Comparison of ENCODE assay signal across 10 cellular contexts in the genomic region with DNA sequence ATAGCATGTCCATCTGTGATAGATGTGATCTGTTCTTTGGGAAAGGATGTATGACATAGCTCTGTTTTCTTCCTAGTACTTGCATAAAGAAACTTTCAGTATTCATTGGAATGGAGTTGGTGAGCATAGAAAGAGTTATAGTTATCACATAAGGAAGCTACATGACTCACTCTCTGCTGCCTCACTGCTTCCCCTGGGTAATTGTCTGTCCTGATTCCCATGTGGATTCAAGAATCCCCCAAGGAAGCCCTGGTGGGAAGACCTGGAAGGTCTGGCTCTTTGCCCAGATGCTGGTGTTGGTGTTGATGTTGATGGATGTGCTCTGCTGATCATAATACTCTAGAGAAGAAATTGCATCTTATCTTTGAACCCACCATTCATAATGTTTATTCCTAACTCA.
DNase-seq lines count a peak whose midpoint lies in the region; ATAC-seq, FAIRE-seq and TF ChIP-seq lines count a peak whose summit lies in the region.
"Had no signal": no experiment of that assay in that cellular context is flagged by ENCODE, and none has a peak within 500 bp of the region (broad histone marks: within the 10 kb centered on the region; RNA-seq: fewer than 3 reads in every experiment).

No MANE protein-coding gene starts in this region.

- H3K4me2 ChIP-seq in K562 (ENCODE audit: insufficient read depth, low read length): no peak overlapping the region

- H3K79me2 ChIP-seq in K562 (ENCODE audit: control insufficient read depth, insufficient read depth, low read length): peaks cover 10% of the 10 kb centered on the region; the same call in 2 of the 3 replicates

- H2AFZ ChIP-seq in K562 (ENCODE audit: low read depth, low read length): no peak overlapping the region

- TF ChIP-seq CTCF in K562 (IDR thresholded peaks at IDR 0.05 in 2 of 3, conservative IDR thresholded peaks at IDR 0.05 in 1 of 3; ENCODE audit: insufficient read depth in 2 of 3, low read depth in 1 of 3, low read length in 3 of 3): no peak

- no peak for FAIRE-seq in K562 (lab: Jason Lieb, UNC)

- H3K36me3 ChIP-seq in MG63 (no peaks in the 10 kb centered on the region), K562 (ENCODE audit: control insufficient read depth, insufficient read depth, low read length) (no peaks in the 10 kb centered on the region)

- intact Hi-C loops in K562 (cut with micrococcal nuclease) (no loop called here), posterior cingulate gyrus (cut with DNase I) (loop anchor here (5.0 kb wide), 1 partner anchor 178 kb away; no protein-coding TSS in a partner anchor)

- CTCF ChIA-PET in K562 (lab: Yijun Ruan, JAX; ENCODE audit: low intra/inter-chr PET ratio): no interaction called here

- no peaks in the 10 kb centered on the region for H3K9me3 ChIP-seq in MG63
- H3K9me3 ChIP-seq in K562 (replicated peaks; ENCODE audit: control insufficient read depth, insufficient read depth, low read depth, low read length): no peaks in the 10 kb centered on the region

- H3K4me3 ChIP-seq in MG63 (no peak overlapping the region), K562 (no peak overlapping the region)
- H3K4me3 ChIP-seq: lung had no signal

- TF ChIP-seq POLR2A in K562 (conservative IDR thresholded peaks at IDR 0.05): no peak

- in situ Hi-C loops in Caki2 (cut with HindIII; ENCODE audit: low pct_unique_long_range_greater_than_20kb, low sequenced_read_pairs): no loop called here
- in situ Hi-C loops in K562 (cut with MboI): no loop called here

- H4K20me1 ChIP-seq in K562 (replicated peaks; ENCODE audit: control insufficient read depth, insufficient read depth, low read length): no peaks in the 10 kb centered on the region; the same call in 1 of the 2 replicates

- ATAC-seq in K562 (no peak), HG03159 (IDR thresholded peaks at IDR 0.05; ENCODE audit: unreplicated experiment) (no peak)

- TF ChIP-seq RAD21 in K562 (CRISPR knock-in tag; conservative IDR thresholded peaks at IDR 0.05 in 1 of 2, IDR thresholded peaks at IDR 0.05 in 1 of 2): no peak

- no TSS peak for BruUV-seq in K562 (replicated peaks; lab: Mats Ljungman, UMichigan)

- POLR2A ChIA-PET in K562 (lab: Yijun Ruan, JAX): interaction anchor here (1.4 kb wide), 1 partner anchor 60 kb away, joined by 3 read pairs; no protein-coding TSS in a partner anchor

- H3K27ac ChIP-seq in K562 (ENCODE audit: extremely low read depth, low read depth, low read length): no peak overlapping the region

- DNase-seq in Caki2 (ENCODE audit: low read depth) (peak; percentile 34), MG63 (peak; percentile 47), K562 (ENCODE audit: extremely low read depth in 1 of 4, low spot score in 3 of 4) (no peak), lung microvascular endothelial cell (ENCODE audit: low read depth in 2 of 2) (peak; percentile 65 to 100), germinal center (ENCODE audit: low spot score) (no peak), NCI-H510A (lab: John Stamatoyannopoulos, UW) (no peak), posterior cingulate gyrus (no peak)
- DNase-seq: stimulated activated CD4-positive, alpha-beta T cell treated with anti-CD3 and anti-CD28 coated beads, Interleukin-15, amount 100 ng/mL, for 24 hours had no signal

- H3K9ac ChIP-seq in K562 (ENCODE audit: insufficient read depth in 1 of 2, low read depth in 2 of 2, low read length in 2 of 2): no peak overlapping the region

- H3K27me3 ChIP-seq in MG63 (no peaks in the 10 kb centered on the region), K562 (ENCODE audit: control insufficient read depth in 2 of 2, insufficient read depth in 2 of 2, low read length in 2 of 2) (no peaks in the 10 kb centered on the region)

- H3K4me1 ChIP-seq in K562 (replicated peaks in 1 of 2; ENCODE audit: control insufficient read depth in 2 of 2, insufficient read depth in 2 of 2, low read length in 2 of 2): 0 out of 5 replicates have a peak, but pooled peaks cover 0 to 3% of the 10 kb centered on the region in 2 experiments

- TF ChIP-seq EP300 in K562 (IDR thresholded peaks at IDR 0.05; ENCODE audit: low read length): no peak

- H3K9me1 ChIP-seq in K562 (ENCODE audit: control insufficient read depth, insufficient read depth, low read length): no peaks in the 10 kb centered on the region

TF ChIP-seq in K562, 482 proteins besides CTCF, POLR2A, EP300 and RAD21:
- TF ChIP-seq MEIS2 (IDR thresholded peaks at IDR 0.05; ENCODE audit: partially characterized antibody): peak; percentile 4
- TF ChIP-seq NFIC (IDR thresholded peaks at IDR 0.05): 0 out of 2 replicates have a peak, but pooled peaks have one; percentile 15
- TF ChIP-seq ZNF696 (CRISPR knock-in tag; conservative IDR thresholded peaks at IDR 0.05): no peak
- TF ChIP-seq, protein P1, sequence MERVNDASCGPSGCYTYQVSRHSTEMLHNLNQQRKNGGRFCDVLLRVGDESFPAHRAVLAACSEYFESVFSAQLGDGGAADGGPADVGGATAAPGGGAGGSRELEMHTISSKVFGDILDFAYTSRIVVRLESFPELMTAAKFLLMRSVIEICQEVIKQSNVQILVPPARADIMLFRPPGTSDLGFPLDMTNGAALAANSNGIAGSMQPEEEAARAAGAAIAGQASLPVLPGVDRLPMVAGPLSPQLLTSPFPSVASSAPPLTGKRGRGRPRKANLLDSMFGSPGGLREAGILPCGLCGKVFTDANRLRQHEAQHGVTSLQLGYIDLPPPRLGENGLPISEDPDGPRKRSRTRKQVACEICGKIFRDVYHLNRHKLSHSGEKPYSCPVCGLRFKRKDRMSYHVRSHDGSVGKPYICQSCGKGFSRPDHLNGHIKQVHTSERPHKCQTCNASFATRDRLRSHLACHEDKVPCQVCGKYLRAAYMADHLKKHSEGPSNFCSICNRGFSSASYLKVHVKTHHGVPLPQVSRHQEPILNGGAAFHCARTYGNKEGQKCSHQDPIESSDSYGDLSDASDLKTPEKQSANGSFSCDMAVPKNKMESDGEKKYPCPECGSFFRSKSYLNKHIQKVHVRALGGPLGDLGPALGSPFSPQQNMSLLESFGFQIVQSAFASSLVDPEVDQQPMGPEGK (CRISPR knock-in tag; IDR thresholded peaks at IDR 0.05; ENCODE audit: borderline replicate concordance): no peak
TF ChIP-seq in K562: peak in this region for 2.

Comparison
In these comparisons a context has a peak if more than half of its experiments do, and no peak if none do; other contexts are left out.
1. DNase-seq: peak in Caki2 (single experiment), MG63 (single experiment) and lung microvascular endothelial cell (2 of 2); none in K562 (0 of 4), germinal center (single experiment), NCI-H510A (single experiment) and posterior cingulate gyrus (0 of 10).